ENCODE assay signal across 22 cellular contexts in genomic region chr19:43538922-43539321, GRCh38. TPM values are rescaled to one million over a fixed set of nuclear protein-coding genes. Genes with fewer than 3 reads are reported as not detected.
DNase-seq lines count a peak whose midpoint lies in the region; ATAC-seq, FAIRE-seq and TF ChIP-seq lines count a peak whose summit lies in the region.
"Had no signal": no experiment of that assay in that cellular context is flagged by ENCODE, and none has a peak within 500 bp of the region (broad histone marks: within the 10 kb centered on the region; RNA-seq: fewer than 3 reads in every experiment).

No MANE protein-coding gene starts in this region.

- peaks cover 55% of the 10 kb centered on the region for H3K36me3 Mint-ChIP-seq in endothelial cell (ENCODE audit: low read depth, unreplicated experiment)

- peaks cover 2% of the 10 kb centered on the region for H3K4me1 Mint-ChIP-seq in endothelial cell (ENCODE audit: unreplicated experiment)

- H3K27me3 ChIP-seq in osteoblast (ENCODE audit: insufficient read depth, low read length) (no peaks in the 10 kb centered on the region), SJCRH30 (no peaks in the 10 kb centered on the region)
- H3K27me3 ChIP-seq: BLaER1 had no signal

- DNase-seq in A549 (ENCODE audit: low read depth in 1 of 2, low spot score in 1 of 2) (no peak), endothelial cell (ENCODE audit: low spot score) (no peak), osteoblast (ENCODE audit: insufficient read length, low spot score, missing footprints) (peak; percentile 31), SJCRH30 (no peak)
- DNase-seq: Caco-2; CD4-positive, CD25-positive, alpha-beta regulatory T cell; CD8-positive, alpha-beta T cell; DMS153; DND-41; GDM1; H9 had no signal

- H3K9me3 Mint-ChIP-seq in endothelial cell (ENCODE audit: unreplicated experiment) = peaks cover 6% of the 10 kb centered on the region

- no peak overlapping the region for H3K27ac ChIP-seq in A549
- H3K27ac ChIP-seq in osteoblast (ENCODE audit: low read depth, low read length) = no peak overlapping the region
- H3K27ac ChIP-seq in SJCRH30 = no peak overlapping the region
- H3K27ac ChIP-seq: BLaER1, C4-2B had no signal

- H3K4me3 ChIP-seq in A549 (no peak overlapping the region), osteoblast (ENCODE audit: insufficient read depth, low read length) (no peak overlapping the region), SJCRH30 (no peak overlapping the region)
- H3K4me3 ChIP-seq: BLaER1, GM12878, GM23338 had no signal

- H3K27me3 Mint-ChIP-seq in endothelial cell (ENCODE audit: unreplicated experiment) = peaks cover 12% of the 10 kb centered on the region
- H3K27me3 Mint-ChIP-seq: B cell had no signal

- H3K4me1 ChIP-seq in A549 (no peaks in the 10 kb centered on the region), osteoblast (ENCODE audit: insufficient read depth, low read length) (peaks cover 7% of the 10 kb centered on the region), SJCRH30 (no peaks in the 10 kb centered on the region)
- H3K4me1 ChIP-seq: Caco-2 had no signal

- POLR2A ChIA-PET in A549 (lab: Yijun Ruan, JAX) = no interaction called here

- no peak for TF ChIP-seq RAD21 in A549 (conservative IDR thresholded peaks at IDR 0.05 in 1 of 2, IDR thresholded peaks at IDR 0.05 in 1 of 2)

- TF ChIP-seq CTCF in A549 (IDR thresholded peaks at IDR 0.05) (no peak), endothelial cell (IDR thresholded peaks at IDR 0.05; ENCODE audit: unreplicated experiment) (no peak), osteoblast (IDR thresholded peaks at IDR 0.05; ENCODE audit: extremely low read depth, low read depth, low read length) (no peak)

- no peaks in the 10 kb centered on the region for H3K79me2 ChIP-seq in osteoblast (ENCODE audit: insufficient read depth, low read length)

- H3K9me3 ChIP-seq in A549 (no peaks in the 10 kb centered on the region), osteoblast (ENCODE audit: low read depth, low read length) (no peaks in the 10 kb centered on the region), SJCRH30 (replicated peaks) (peaks cover 10% of the 10 kb centered on the region)

- TF ChIP-seq POLR2A in A549 (IDR thresholded peaks at IDR 0.05; ENCODE audit: low read length) = no peak

- peak; percentile 95 for FAIRE-seq in A549 (lab: Jason Lieb, UNC)
- peak; percentile 45 for FAIRE-seq in G401.6 (lab: Jason Lieb, UNC)
- FAIRE-seq: GM12878, GM19239 had no signal

- peak overlapping the region; percentile 88 for H3K4me3 Mint-ChIP-seq in endothelial cell (ENCODE audit: unreplicated experiment)
- H3K4me3 Mint-ChIP-seq: B cell; CD4-positive, CD25-positive, alpha-beta regulatory T cell; CD8-positive, alpha-beta T cell; GM23338; H9 had no signal

- peaks cover 44% of the 10 kb centered on the region for H3K36me3 ChIP-seq in osteoblast (ENCODE audit: insufficient read depth, low read length)
- peaks cover 56% of the 10 kb centered on the region for H3K36me3 ChIP-seq in SJCRH30

- CTCF ChIA-PET in A549 (lab: Yijun Ruan, JAX) = interaction anchor here (0.6 to 15.3 kb wide), 4 partner anchors 17 to 783 kb away, joined by 3 to 167 read pairs (median 3); no protein-coding TSS in a partner anchor

- ATAC-seq in A549 = no peak
- no peak for ATAC-seq in GM21526 (IDR thresholded peaks at IDR 0.05; ENCODE audit: low FRiP score, unreplicated experiment)
- ATAC-seq: CD8-positive, alpha-beta T cell; GM12878; GM23338; HCT116 had no signal

- H4K20me1 ChIP-seq in osteoblast (ENCODE audit: insufficient read depth, low read length) = peaks cover 6% of the 10 kb centered on the region
- H4K20me1 ChIP-seq: BLaER1 had no signal

- H2AFZ ChIP-seq in osteoblast (ENCODE audit: low read length) = no peak overlapping the region
- H2AFZ ChIP-seq: GM23338 had no signal

- TF ChIP-seq EP300 in A549 (IDR thresholded peaks at IDR 0.05) = no peak

- H3K27ac Mint-ChIP-seq in endothelial cell (ENCODE audit: unreplicated experiment) = no peak overlapping the region
- H3K27ac Mint-ChIP-seq: B cell; CD4-positive, CD25-positive, alpha-beta regulatory T cell; CD8-positive, alpha-beta T cell; GM23338; H9 had no signal

- H3K4me2 ChIP-seq in A549 (no peak overlapping the region), osteoblast (ENCODE audit: insufficient read depth, low read length) (no peak overlapping the region)
- H3K4me2 ChIP-seq: BLaER1, GM23338 had no signal

TF ChIP-seq in A549, 52 proteins besides CTCF, POLR2A, EP300 and RAD21 (continues in another document):
- TF ChIP-seq, protein P1, sequence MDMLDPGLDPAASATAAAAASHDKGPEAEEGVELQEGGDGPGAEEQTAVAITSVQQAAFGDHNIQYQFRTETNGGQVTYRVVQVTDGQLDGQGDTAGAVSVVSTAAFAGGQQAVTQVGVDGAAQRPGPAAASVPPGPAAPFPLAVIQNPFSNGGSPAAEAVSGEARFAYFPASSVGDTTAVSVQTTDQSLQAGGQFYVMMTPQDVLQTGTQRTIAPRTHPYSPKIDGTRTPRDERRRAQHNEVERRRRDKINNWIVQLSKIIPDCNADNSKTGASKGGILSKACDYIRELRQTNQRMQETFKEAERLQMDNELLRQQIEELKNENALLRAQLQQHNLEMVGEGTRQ (IDR thresholded peaks at IDR 0.05) = no peak
- TF ChIP-seq JUNB (IDR thresholded peaks at IDR 0.05) (no peak), HOXA7 (CRISPR knock-in tag; IDR thresholded peaks at IDR 0.05) (no peak), FOSB (CRISPR knock-in tag; IDR thresholded peaks at IDR 0.05) (no peak), FOXS1 (CRISPR knock-in tag; IDR thresholded peaks at IDR 0.05) (no peak)

RNA-seq across cellular contexts. Expression of gene ZNF575, which starts 5.9 kb away (rescaled TPM):
- polyA plus RNA-seq in A549 (2011; rRNA removed) (0.09 and 0.38 TPM in 2 replicates), A549 (2017; fragmentation: RNase III; extraction: RNeasy Plus Mini Kit Qiagen cat#74134 plus additional on column Dnase treatment) (1.4 to 2.2 TPM (median 1.5 TPM) in 3 replicates)
- 0.46 and 0.67 TPM in 2 replicates for polyA plus RNA-seq in A549 (2012; cell fraction: cytosol; rRNA removed)
- polyA plus RNA-seq in A549 (2012; cell fraction: nucleus; rRNA removed) = 0.65 and 1.1 TPM in 2 replicates
- polyA minus RNA-seq in A549 (2011; rRNA and poly(A)+ RNA removed) = 0.39 and 0.74 TPM in 2 replicates
- total RNA-seq in endothelial cell (ENCODE audit: unreplicated experiment) (2.3 TPM), osteoblast (0.29 and 0.72 TPM in 2 replicates)
- not detected in 2 replicates for total RNA-seq in SJCRH30 (2014; rRNA removed; shearing (Covaris generic))
- total RNA-seq: H4, H9 had no signal

RNA-seq across cellular contexts. Expression of gene ETHE1, which starts 11.9 kb away (rescaled TPM):
- polyA plus RNA-seq in A549 (2011; rRNA removed) (58.9 and 75.6 TPM in 2 replicates), A549 (2017; fragmentation: RNase III; extraction: RNeasy Plus Mini Kit Qiagen cat#74134 plus additional on column Dnase treatment) (31.2 to 38.6 TPM (median 37.3 TPM) in 3 replicates)
- 74.2 and 87.8 TPM in 2 replicates for polyA plus RNA-seq in A549 (2012; cell fraction: cytosol; rRNA removed)
- polyA plus RNA-seq in A549 (2012; cell fraction: nucleus; rRNA removed) = 69.3 and 108 TPM in 2 replicates
- polyA minus RNA-seq in A549 (2011; rRNA and poly(A)+ RNA removed) = 49.9 and 56.3 TPM in 2 replicates
- total RNA-seq in endothelial cell (ENCODE audit: unreplicated experiment) (42.9 TPM), osteoblast (42.7 and 52.1 TPM in 2 replicates)
- total RNA-seq in SJCRH30 (2014; rRNA removed; shearing (Covaris generic)) = 11.5 and 12.2 TPM in 2 replicates

RNA-seq across cellular contexts. Expression of gene PHLDB3, which starts 34.4 kb away (rescaled TPM):
- polyA plus RNA-seq in A549 (2011; rRNA removed) (4.4 and 5.5 TPM in 2 replicates), A549 (2017; fragmentation: RNase III; extraction: RNeasy Plus Mini Kit Qiagen cat#74134 plus additional on column Dnase treatment) (10.1 to 12.0 TPM (median 12.0 TPM) in 3 replicates)
- polyA plus RNA-seq in A549 (2012; cell fraction: cytosol; rRNA removed) = 9.8 and 10.9 TPM in 2 replicates
- 16.5 and 16.6 TPM in 2 replicates for polyA plus RNA-seq in A549 (2012; cell fraction: nucleus; rRNA removed)
- polyA minus RNA-seq in A549 (2011; rRNA and poly(A)+ RNA removed) = 2.3 and 3.5 TPM in 2 replicates
- total RNA-seq in endothelial cell (ENCODE audit: unreplicated experiment) (9.6 TPM), osteoblast (10.9 and 12.1 TPM in 2 replicates)
- total RNA-seq in SJCRH30 (2014; rRNA removed; shearing (Covaris generic)) = 4.4 and 5.2 TPM in 2 replicates

RNA-seq across cellular contexts. Expression of gene XRCC1, which starts 36.4 kb away (rescaled TPM):
- 31.9 and 32.0 TPM in 2 replicates for polyA plus RNA-seq in A549 (2011; rRNA removed)
- polyA plus RNA-seq in A549 (2012; cell fraction: cytosol; rRNA removed) = 49.4 and 52.2 TPM in 2 replicates
- 47.2 and 52.6 TPM in 2 replicates for polyA plus RNA-seq in A549 (2012; cell fraction: nucleus; rRNA removed)
- polyA plus RNA-seq in A549 (2017; fragmentation: RNase III; extraction: RNeasy Plus Mini Kit Qiagen cat#74134 plus additional on column Dnase treatment) = 55.1 to 62.3 TPM (median 55.2 TPM) in 3 replicates
- 33.6 and 35.3 TPM in 2 replicates for polyA minus RNA-seq in A549 (2011; rRNA and poly(A)+ RNA removed)
- 45.1 TPM for total RNA-seq in endothelial cell (ENCODE audit: unreplicated experiment)
- 21.4 and 22.7 TPM in 2 replicates for total RNA-seq in osteoblast
- total RNA-seq in SJCRH30 (2014; rRNA removed; shearing (Covaris generic)) = 43.0 and 43.5 TPM in 2 replicates

RNA-seq across cellular contexts. Expression of gene PINLYP, which starts 36.7 kb away (rescaled TPM):
- 0.12 TPM in 1 of 2 replicates, not detected in the other for polyA plus RNA-seq in A549 (2011; rRNA removed)
- 0.13 and 0.26 TPM in 2 replicates for polyA plus RNA-seq in A549 (2012; cell fraction: cytosol; rRNA removed)
- 0.32 and 0.47 TPM in 2 replicates for polyA plus RNA-seq in A549 (2012; cell fraction: nucleus; rRNA removed)
- polyA plus RNA-seq in A549 (2017; fragmentation: RNase III; extraction: RNeasy Plus Mini Kit Qiagen cat#74134 plus additional on column Dnase treatment) = 0.27 to 0.37 TPM (median 0.28 TPM) in 3 replicates
- not detected in 2 replicates for polyA minus RNA-seq in A549 (2011; rRNA and poly(A)+ RNA removed)
- total RNA-seq in endothelial cell (ENCODE audit: unreplicated experiment) = 3.4 TPM
- 0.72 and 2.9 TPM in 2 replicates for total RNA-seq in osteoblast
- 2.7 and 3.9 TPM in 2 replicates for total RNA-seq in SJCRH30 (2014; rRNA removed; shearing (Covaris generic))
- total RNA-seq: A172; Caco-2; CD4-positive, CD25-positive, alpha-beta regulatory T cell; H4 had no signal
